1 cellular context compared by ENCODE assay signal in genomic region chr14:103220134-103220981, GRCh38.
A peak's percentile ranks its signal among the peaks of the same experiment; 100 is the strongest.
TF ChIP-seq lines count a peak whose summit lies in the region.

No MANE protein-coding gene starts in this region.

TF ChIP-seq in H1, 55 proteins besides CTCF, POLR2A, EP300 and RAD21 (continued from another document):
- no peak for TF ChIP-seq CHD7 (IDR thresholded peaks at IDR 0.05; ENCODE audit: insufficient replicate concordance, low read length)
- TF ChIP-seq SUZ12 (IDR thresholded peaks at IDR 0.05; ENCODE audit: low read length), result peak; percentile 51; the same call in 1 of the 2 replicates
- no peak for TF ChIP-seq ZNF274 (IDR thresholded peaks at IDR 0.05; ENCODE audit: borderline replicate concordance, extremely low read depth, low read length)
- no peak for TF ChIP-seq KDM5A (IDR thresholded peaks at IDR 0.05; ENCODE audit: low read length)
- TF ChIP-seq CHD2 (IDR thresholded peaks at IDR 0.05; ENCODE audit: low read length), result no peak
- TF ChIP-seq EGR1 (IDR thresholded peaks at IDR 0.05; ENCODE audit: borderline replicate concordance, low read depth, low read length), result no peak
- TF ChIP-seq SRF (IDR thresholded peaks at IDR 0.05; ENCODE audit: low read depth, low read length), result no peak
- no peak for TF ChIP-seq TBP (IDR thresholded peaks at IDR 0.05; ENCODE audit: low read depth, low read length)
- peak; percentile 24 for TF ChIP-seq MAX (IDR thresholded peaks at IDR 0.05)
- no peak for TF ChIP-seq CREB1 (IDR thresholded peaks at IDR 0.05)
- no peak for TF ChIP-seq BACH1 (IDR thresholded peaks at IDR 0.05; ENCODE audit: low read length)
- peak; percentile 36 for TF ChIP-seq ASH2L (IDR thresholded peaks at IDR 0.05; ENCODE audit: low read length)
- TF ChIP-seq SP1 (IDR thresholded peaks at IDR 0.05; ENCODE audit: low read depth, low read length), result no peak
- no peak for TF ChIP-seq RFX5 (IDR thresholded peaks at IDR 0.05; ENCODE audit: borderline replicate concordance, low read depth, low read length)
- no peak for TF ChIP-seq BCL11A (IDR thresholded peaks at IDR 0.05; ENCODE audit: low read depth in 2 of 2, low read length in 2 of 2)
- TF ChIP-seq SIRT6 (IDR thresholded peaks at IDR 0.05; ENCODE audit: low read length), result no peak
- TF ChIP-seq RNF2 (IDR thresholded peaks at IDR 0.05; ENCODE audit: borderline replicate concordance, low read depth, low read length, missing control alignments, poor library complexity, severe bottlenecking), result no peak
- peak; percentile 24; the same call in 1 of the 2 replicates for TF ChIP-seq E2F6 (IDR thresholded peaks at IDR 0.05)
- TF ChIP-seq POLR2AphosphoS5 (IDR thresholded peaks at IDR 0.05; ENCODE audit: low read depth, low read length), result no peak
- peak; percentile 44 for TF ChIP-seq EZH2 (IDR thresholded peaks at IDR 0.05; ENCODE audit: low read depth, low read length, severe bottlenecking)
- no peak for TF ChIP-seq TAF7 (optimal IDR thresholded peaks at IDR 0.05; ENCODE audit: borderline replicate concordance, low read depth, low read length)
- TF ChIP-seq HDAC2 (IDR thresholded peaks at IDR 0.05; ENCODE audit: borderline replicate concordance in 1 of 2, low read depth in 2 of 2, low read length in 2 of 2), result no peak
- no peak for TF ChIP-seq CHD1 (IDR thresholded peaks at IDR 0.05; ENCODE audit: low read depth, low read length)
- no peak for TF ChIP-seq SP4 (IDR thresholded peaks at IDR 0.05; ENCODE audit: low read length)
- TF ChIP-seq KDM4A (IDR thresholded peaks at IDR 0.05; ENCODE audit: low read depth, low read length, severe bottlenecking), result peak; percentile 84
- TF ChIP-seq GABPA (IDR thresholded peaks at IDR 0.05; ENCODE audit: borderline replicate concordance, insufficient read depth, low read length), result no peak
TF ChIP-seq in H1: peak in this region for 6.
